ENCODE assay signal across 8 cellular contexts in genomic region chr4:76179398-76180318, GRCh38. TPM values are rescaled to one million over a fixed set of nuclear protein-coding genes. Genes with fewer than 3 reads are reported as not detected.
A peak's percentile ranks its signal among the peaks of the same experiment; 100 is the strongest.
DNase-seq lines count a peak whose midpoint lies in the region; ATAC-seq and TF ChIP-seq lines count a peak whose summit lies in the region.

No MANE protein-coding gene starts in this region.

- no peak overlapping the region for H3K27ac ChIP-seq in coronary artery
- peak overlapping the region in 1 of 3 donors; percentile 22 for H3K27ac ChIP-seq in right lobe of liver

- 54% methylated on average over 11 of the region's 11 CpGs for WGBS in right lobe of liver (ENCODE audit: insufficient coverage, low coverage, low lambda C conversion rate, missing lambda C conversion rate)

- DNase-seq in BE2C = peak; percentile 90
- peak; percentile 8 for DNase-seq in NCI-H524 treated with DMSO at 0.1 percent for 48 hours (lab: John Stamatoyannopoulos, UW)
- DNase-seq in activated CD4-positive, alpha-beta T cell treated with anti-CD3 and anti-CD28 coated beads for 48 hours = peak; percentile 90
- DNase-seq in coronary artery (ENCODE audit: low spot score) = peak; percentile 83
- DNase-seq in right lobe of liver = peak; percentile 81 to 88 (median 87)
- DNase-seq in stimulated activated CD4-positive, alpha-beta T cell treated with anti-CD3 and anti-CD28 coated beads, TNF-alpha, amount 100 ng/mL, for 4 hours (ENCODE audit: low read depth in 3 of 3) = peak; percentile 51 to 64 (median 63)

- peak; percentile 98 for TF ChIP-seq CTCF in BE2C (IDR thresholded peaks at IDR 0.05; ENCODE audit: low read depth, low read length)
- TF ChIP-seq CTCF in coronary artery (IDR thresholded peaks at IDR 0.05) = peak; percentile 92
- TF ChIP-seq CTCF in right lobe of liver (IDR thresholded peaks at IDR 0.05) = peak; percentile 86 to 95 (median 94)

- H3K4me3 ChIP-seq in BE2C (ENCODE audit: low read depth, low read length) (no peak overlapping the region), coronary artery (no peak overlapping the region), right lobe of liver (no peak overlapping the region)

- ATAC-seq in GM19043 (IDR thresholded peaks at IDR 0.05; ENCODE audit: low read depth, unreplicated experiment) = peak; percentile 84
- ATAC-seq in HG03442 (IDR thresholded peaks at IDR 0.05; ENCODE audit: unreplicated experiment) = peak; percentile 93
- ATAC-seq in right lobe of liver = peak; percentile 95 to 97 (median 96)

- no peak for TF ChIP-seq POLR2A in right lobe of liver (IDR thresholded peaks at IDR 0.05)

- H3K36me3 ChIP-seq in BE2C (peaks cover 28% of the 10 kb centered on the region), right lobe of liver (peaks cover 0 to 65% (median 12%) of the 10 kb centered on the region in 4 donors)

- intact Hi-C loops in right lobe of liver (cut with DNase I) = no loop called here

- no peaks in the 10 kb centered on the region for H3K27me3 ChIP-seq in BE2C
- H3K27me3 ChIP-seq in right lobe of liver = no peaks in the 10 kb centered on the region

- H3K4me1 ChIP-seq in BE2C (peaks cover 5% of the 10 kb centered on the region; the same call in 1 of the 2 replicates), right lobe of liver (peaks cover 0 to 7% (median 0%) of the 10 kb centered on the region in 4 donors)

- H3K9me3 ChIP-seq in BE2C = no peaks in the 10 kb centered on the region
- H3K9me3 ChIP-seq in right lobe of liver = no peaks in the 10 kb centered on the region

RNA-seq across cellular contexts. Expression of gene NUP54, which starts 31.5 kb away (rescaled TPM):
- 27.9 TPM for polyA plus RNA-seq in BE2C (2012; ENCODE audit: insufficient read depth, insufficient read length, low read depth)
- total RNA-seq in right lobe of liver = 10 to 100 TPM; 13.3 to 18.9 (median 14.4) TPM

RNA-seq across cellular contexts. Expression of gene SCARB2, which starts 34.0 kb away (rescaled TPM):
- 113 TPM for polyA plus RNA-seq in BE2C (2012; ENCODE audit: insufficient read depth, insufficient read length, low read depth)
- 100 to 1,000 TPM; 102 to 133 (median 125) TPM for total RNA-seq in right lobe of liver

Comparison
In these comparisons a context has a peak if more than half of its experiments do, and no peak if none do; other contexts are left out.
1. DNase-seq: peak in every context shown above with its lines; median percentile 90 in BE2C; 90 in activated CD4-positive, alpha-beta T cell treated with anti-CD3 and anti-CD28 coated beads for 48 hours; 87 in right lobe of liver; 83 in coronary artery; 63 in stimulated activated CD4-positive, alpha-beta T cell treated with anti-CD3 and anti-CD28 coated beads, TNF-alpha, amount 100 ng/mL, for 4 hours; 8 in NCI-H524 treated with DMSO at 0.1 percent for 48 hours.